16 cellular contexts compared by ENCODE assay signal in genomic region chr13:46124967-46125933, GRCh38. TPM values are rescaled to one million over a fixed set of nuclear protein-coding genes. Genes with fewer than 3 reads are reported as not detected.
DNase-seq lines count a peak whose midpoint lies in the region; ATAC-seq and TF ChIP-seq lines count a peak whose summit lies in the region.
"Had no signal": no experiment of that assay in that cellular context is flagged by ENCODE, and none has a peak within 500 bp of the region (broad histone marks: within the 10 kb centered on the region; RNA-seq: fewer than 3 reads in every experiment).

No MANE protein-coding gene starts in this region.

- no peaks in the 10 kb centered on the region for H3K9me3 ChIP-seq in BLaER1 treated with 17β-estradiol and CSF1 and Interleukin-3, amounts not matched to agents 10 nM and 100 nM (replicated peaks in 1 of 11)
- no peaks in the 10 kb centered on the region for H3K9me3 ChIP-seq in T-helper 17 cell (ENCODE audit: control insufficient read depth, low read length, poor library complexity, severe bottlenecking)
- no peaks in the 10 kb centered on the region for H3K9me3 ChIP-seq in SK-N-SH
- no peaks in the 10 kb centered on the region for H3K9me3 ChIP-seq in ovary
- H3K9me3 ChIP-seq: body of pancreas, esophagus muscularis mucosa, Peyer's patch, transverse colon had no signal

- peak; percentile 12 for ATAC-seq in T-helper 17 cell
- ATAC-seq in activated CD4-positive, CD25-positive, alpha-beta regulatory T cell treated with anti-CD3 and anti-CD28 coated beads, Interleukin-2, amount 50 U/mL, for 24 hours = no peak
- ATAC-seq: body of pancreas had no signal

- peaks cover 38% of the 10 kb centered on the region for H3K4me1 Mint-ChIP-seq in T-helper 17 cell

- peak overlapping the region in 2 of 11 experiments; percentile 7 to 35; a peak in 1 of 22 replicates for H3K27ac ChIP-seq in BLaER1 treated with 17β-estradiol and CSF1 and Interleukin-3, amounts not matched to agents 10 nM and 100 nM
- no peak overlapping the region for H3K27ac ChIP-seq in SK-N-SH (ENCODE audit: low read depth in 2 of 2, low read length in 1 of 2)
- no peak overlapping the region for H3K27ac ChIP-seq in ovary
- H3K27ac ChIP-seq: body of pancreas, esophagus muscularis mucosa, parathyroid adenoma, Peyer's patch, transverse colon had no signal

- H3K4me3 ChIP-seq in BLaER1 treated with 17β-estradiol and CSF1 and Interleukin-3, amounts not matched to agents 10 nM and 100 nM = no peak overlapping the region
- no peak overlapping the region for H3K4me3 ChIP-seq in GM12865 (ENCODE audit: low read depth, low read length)
- no peak overlapping the region for H3K4me3 ChIP-seq in fibroblast of villous mesenchyme (ENCODE audit: low read depth, low read length)
- H3K4me3 ChIP-seq in SK-N-SH (ENCODE audit: low read depth in 2 of 2, low read length in 1 of 2) = no peak overlapping the region
- no peak overlapping the region for H3K4me3 ChIP-seq in ovary
- H3K4me3 ChIP-seq: body of pancreas, esophagus muscularis mucosa, Peyer's patch, transverse colon had no signal

- H3K4me3 Mint-ChIP-seq in T-helper 17 cell = peak overlapping the region; percentile 73

- peak overlapping the region in 9 of 11 experiments; percentile 12 to 52 (median 31); a peak in 13 of 22 replicates for H3K4me2 ChIP-seq in BLaER1 treated with 17β-estradiol and CSF1 and Interleukin-3, amounts not matched to agents 10 nM and 100 nM
- no peak overlapping the region for H3K4me2 ChIP-seq in SK-N-SH

- WGBS in SK-N-SH (ENCODE audit: low lambda C conversion rate) = 63% methylated on average over 11 of the region's 11 CpGs
- 56 to 65% (median 58%) methylated on average over 11 of the region's 11 CpGs for WGBS in ovary, 3 donors

- TF ChIP-seq RAD21 in SK-N-SH (IDR thresholded peaks at IDR 0.05; ENCODE audit: low read length) = no peak

- DNase-seq in GM12865 (ENCODE audit: low read depth) (peak; percentile 51), T-helper 17 cell (no peak), fibroblast of villous mesenchyme (ENCODE audit: low read depth) (peak; percentile 56), SK-N-SH (no peak), ovary (no peak)
- DNase-seq in stimulated activated CD4-positive, alpha-beta T cell treated with anti-CD3 and anti-CD28 coated beads, Interleukin-1b, Interleukin-23, amount 100 ng/mL, for 48 hours = no peak
- DNase-seq: activated CD4-positive, CD25-positive, alpha-beta regulatory T cell treated with anti-CD3 and anti-CD28 coated beads, Interleukin-2, amount 50 U/mL, for 72 hours; body of pancreas; kidney glomerular epithelial cell; NCI-H187; transverse colon had no signal

- no peak for TF ChIP-seq POLR2A in ovary (IDR thresholded peaks at IDR 0.05)

- peaks cover 16 to 61% (median 53%) of the 10 kb centered on the region in 11 experiments; a peak in 20 of 22 replicates for H4K20me1 ChIP-seq in BLaER1 treated with 17β-estradiol and CSF1 and Interleukin-3, amounts not matched to agents 10 nM and 100 nM
- no peaks in the 10 kb centered on the region for H4K20me1 ChIP-seq in SK-N-SH (ENCODE audit: insufficient read depth)

- no peaks in the 10 kb centered on the region for H3F3A ChIP-seq in SK-N-SH (replicated peaks; ENCODE audit: insufficient read depth)

- no peak for TF ChIP-seq CTCF in GM12865 (IDR thresholded peaks at IDR 0.05; ENCODE audit: insufficient read depth, low read depth, low read length, missing control alignments)
- no peak for TF ChIP-seq CTCF in fibroblast of villous mesenchyme (IDR thresholded peaks at IDR 0.05; ENCODE audit: insufficient read depth, low read depth, low read length)
- no peak for TF ChIP-seq CTCF in SK-N-SH (IDR thresholded peaks at IDR 0.05)
- no peak for TF ChIP-seq CTCF in ovary (IDR thresholded peaks at IDR 0.05)

- H3K27me3 ChIP-seq in BLaER1 treated with 17β-estradiol and CSF1 and Interleukin-3, amounts not matched to agents 10 nM and 100 nM = no peaks in the 10 kb centered on the region
- peaks cover 14% of the 10 kb centered on the region for H3K27me3 ChIP-seq in SK-N-SH (ENCODE audit: insufficient read depth)
- H3K27me3 ChIP-seq in ovary = no peaks in the 10 kb centered on the region
- H3K27me3 ChIP-seq: body of pancreas, Peyer's patch, transverse colon had no signal

- intact Hi-C loops in ovary (cut with DNase I) = no loop called here

- H3K9me2 ChIP-seq in SK-N-SH = no peaks in the 10 kb centered on the region

- no peak for TF ChIP-seq EP300 in SK-N-SH (IDR thresholded peaks at IDR 0.05; ENCODE audit: borderline replicate concordance in 1 of 2, low read depth in 1 of 2, low read length in 1 of 2)
- no peak for TF ChIP-seq EP300 in ovary (IDR thresholded peaks at IDR 0.05)

- peaks cover 17 to 39% (median 23%) of the 10 kb centered on the region in 10 experiments; a peak in 19 of 20 replicates for H3K4me1 ChIP-seq in BLaER1 treated with 17β-estradiol and CSF1 and Interleukin-3, amounts not matched to agents 10 nM and 100 nM
- H3K4me1 ChIP-seq in SK-N-SH (ENCODE audit: control insufficient read depth in 1 of 2, insufficient read depth in 2 of 2, low read depth in 1 of 2, low read length in 1 of 2) (peaks cover 0 to 26% of the 10 kb centered on the region in 2 experiments; a peak in 1 of 4 replicates), ovary (ENCODE audit: insufficient read depth) (no peaks in the 10 kb centered on the region)
- H3K4me1 ChIP-seq: esophagus muscularis mucosa, Peyer's patch had no signal

- POLR2A ChIA-PET in SK-N-SH (lab: Yijun Ruan, JAX) = no interaction called here

- peak overlapping the region in 1 of 11 experiments; percentile 18; a peak in 1 of 22 replicates for H3K9ac ChIP-seq in BLaER1 treated with 17β-estradiol and CSF1 and Interleukin-3, amounts not matched to agents 10 nM and 100 nM
- H3K9ac ChIP-seq in SK-N-SH = no peak overlapping the region
- H3K9ac ChIP-seq: parathyroid adenoma had no signal

- no peak overlapping the region for H2AFZ ChIP-seq in SK-N-SH (ENCODE audit: low read depth)
- H2AFZ ChIP-seq: parathyroid adenoma had no signal

- peaks cover 45 to 48% (median 46%) of the 10 kb centered on the region in 11 experiments for H3K36me3 ChIP-seq in BLaER1 treated with 17β-estradiol and CSF1 and Interleukin-3, amounts not matched to agents 10 nM and 100 nM
- H3K36me3 ChIP-seq in SK-N-SH (replicated peaks in 1 of 2; ENCODE audit: control insufficient read depth in 1 of 2, insufficient read depth in 2 of 2, low read length in 1 of 2) = no peaks in the 10 kb centered on the region
- no peaks in the 10 kb centered on the region for H3K36me3 ChIP-seq in ovary
- H3K36me3 ChIP-seq: esophagus muscularis mucosa, transverse colon had no signal

- peak overlapping the region; percentile 95 for H3K27ac Mint-ChIP-seq in T-helper 17 cell

- H3K27me3 Mint-ChIP-seq in T-helper 17 cell = no peaks in the 10 kb centered on the region

- CTCF ChIA-PET in SK-N-SH (lab: Yijun Ruan, JAX) = interaction anchor here (0.6 to 4.3 kb wide), 20 partner anchors 7 to 501 kb away, joined by 3 to 57 read pairs (median 6); partner anchors contain the start of gene ZC3H13

- H3K79me2 ChIP-seq in SK-N-SH (ENCODE audit: insufficient read depth) = no peaks in the 10 kb centered on the region
- H3K79me2 ChIP-seq: parathyroid adenoma had no signal

- H3K36me3 Mint-ChIP-seq in T-helper 17 cell (ENCODE audit: low read depth) = peaks cover 6% of the 10 kb centered on the region

TF ChIP-seq in SK-N-SH, 30 proteins besides CTCF, POLR2A, EP300 and RAD21 (continues in another document):
- no peak for TF ChIP-seq FOXJ3 (CRISPR knock-in tag; IDR thresholded peaks at IDR 0.05)
- TF ChIP-seq ZBTB33 (IDR thresholded peaks at IDR 0.05; ENCODE audit: borderline replicate concordance, low read depth) = no peak
- no peak for TF ChIP-seq POLR2AphosphoS5 (IDR thresholded peaks at IDR 0.05; ENCODE audit: low read depth, low read length)
- no peak for TF ChIP-seq USF2 (IDR thresholded peaks at IDR 0.05; ENCODE audit: borderline replicate concordance, low read depth, low read length)
- no peak for TF ChIP-seq TCF12 (IDR thresholded peaks at IDR 0.05)
- no peak for TF ChIP-seq RCOR1 (IDR thresholded peaks at IDR 0.05; ENCODE audit: low read length)
- TF ChIP-seq MXI1 (IDR thresholded peaks at IDR 0.05; ENCODE audit: low read depth, low read length) = no peak
- no peak for TF ChIP-seq NFIC (IDR thresholded peaks at IDR 0.05; ENCODE audit: borderline replicate concordance)
- no peak for TF ChIP-seq TEAD4 (IDR thresholded peaks at IDR 0.05; ENCODE audit: borderline replicate concordance, insufficient read depth)

RNA-seq across cellular contexts. Expression of gene CPB2, which starts 20.4 kb away (rescaled TPM):
- not detected for total RNA-seq in T-helper 17 cell
- total RNA-seq in fibroblast of villous mesenchyme = not detected in 2 replicates
- not detected in 2 replicates for polyA plus RNA-seq in SK-N-SH (2012; rRNA removed)
- polyA plus RNA-seq in SK-N-SH (2012; cell fraction: cytosol; rRNA removed) = not detected in 2 replicates
- not detected in 2 replicates for polyA plus RNA-seq in SK-N-SH (2012; cell fraction: nucleus; rRNA removed)
- total RNA-seq in ovary = under 1 TPM in 1 of 7 donors, not detected in 6; 0.38 TPM
- not detected for polyA plus RNA-seq in ovary
- total RNA-seq: esophagus muscularis mucosa, Peyer's patch, transverse colon had no signal

RNA-seq across cellular contexts. Expression of gene LCP1, which starts 56.7 kb away (rescaled TPM):
- total RNA-seq in T-helper 17 cell = 100 to 1,000 TPM; 485 to 528 TPM
- 17.7 and 44.9 TPM in 2 replicates for total RNA-seq in fibroblast of villous mesenchyme
- polyA plus RNA-seq in SK-N-SH (2012; rRNA removed) = 0.03 and 0.06 TPM in 2 replicates
- 0.03 and 0.04 TPM in 2 replicates for polyA plus RNA-seq in SK-N-SH (2012; cell fraction: cytosol; rRNA removed)
- 0.02 and 0.07 TPM in 2 replicates for polyA plus RNA-seq in SK-N-SH (2012; cell fraction: nucleus; rRNA removed)
- 10 to 100 TPM in 6 of 7 donors, 1 to 10 TPM in 1; 7.0 to 53.7 (median 13.8) TPM for total RNA-seq in ovary
- 10 to 100 TPM in 1 of 2 donors, 1 to 10 TPM in 1; 5.7 to 56.9 TPM for polyA plus RNA-seq in ovary

Comparison
In these comparisons a context has a peak if more than half of its experiments do, and no peak if none do; other contexts are left out.
1. DNase-seq: peak in GM12865 (single experiment) and fibroblast of villous mesenchyme (single experiment); none in T-helper 17 cell (0 of 3), SK-N-SH (single experiment), ovary (0 of 5) and stimulated activated CD4-positive, alpha-beta T cell treated with anti-CD3 and anti-CD28 coated beads, Interleukin-1b, Interleukin-23, amount 100 ng/mL, for 48 hours (single experiment).
2. RNA of gene LCP1, which starts 56.7 kb away (total RNA-seq): 485 to 528 TPM in T-helper 17 cell; 17.7 to 44.9 TPM in fibroblast of villous mesenchyme and 7.0 to 53.7 TPM in ovary; every median in the first group is over 4 times any median in the second.